ENCODE assay signal across 27 cellular contexts in the genomic region with DNA sequence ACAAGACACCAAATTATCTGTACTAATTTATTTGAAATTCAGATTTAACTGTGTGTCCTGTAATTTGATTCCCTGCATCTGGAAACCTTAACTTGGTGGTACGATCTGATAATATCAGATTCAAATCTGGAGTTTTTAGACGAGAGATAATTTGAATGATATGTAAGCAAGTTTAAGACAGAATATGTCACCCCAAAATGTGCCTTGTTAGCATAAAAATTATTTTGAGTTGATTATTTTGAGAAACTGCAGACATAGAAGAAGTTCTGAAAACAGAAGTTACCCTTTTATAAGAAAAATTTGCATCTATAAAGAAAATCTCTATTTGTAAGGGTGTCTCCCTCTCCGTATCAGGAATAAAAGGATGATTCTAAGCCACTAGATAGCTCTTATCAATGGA.
"Had no signal": no experiment of that assay in that cellular context is flagged by ENCODE, and none has a peak within 500 bp of the region (broad histone marks: within the 10 kb centered on the region; RNA-seq: fewer than 3 reads in every experiment).

No MANE protein-coding gene starts in this region.

- H3K4me3 ChIP-seq: coronary artery, dorsolateral prefrontal cortex, esophagus squamous epithelium, gastrocnemius medialis, heart right ventricle, left lung, lower lobe of right lung had no signal

- H3K4me1 ChIP-seq: esophagus squamous epithelium, gastrocnemius medialis, heart right ventricle, left lung, lower lobe of right lung had no signal

- H3K4me3 Mint-ChIP-seq: mesothelial cell of epicardium; naive thymus-derived CD4-positive, alpha-beta T cell had no signal

- H3K27me3 Mint-ChIP-seq: naive thymus-derived CD4-positive, alpha-beta T cell had no signal

- H3K36me3 Mint-ChIP-seq: naive thymus-derived CD4-positive, alpha-beta T cell had no signal

- H3K27ac Mint-ChIP-seq: mesothelial cell of epicardium; naive thymus-derived CD4-positive, alpha-beta T cell had no signal

- DNase-seq: dermis blood vessel endothelial cell; dorsolateral prefrontal cortex; effector CD4-positive, alpha-beta T cell; effector memory CD4-positive, alpha-beta T cell; erythroblast; esophagus squamous epithelium; foreskin fibroblast; foreskin melanocyte; gastrocnemius medialis; glutamatergic neuron; head of caudate nucleus; heart right ventricle; hippocampal formation; left cardiac atrium; left lung; left ventricle myocardium superior; lower lobe of right lung; mesenchymal stem cell; naive thymus-derived CD4-positive, alpha-beta T cell had no signal

- H3K4me1 Mint-ChIP-seq: mesothelial cell of epicardium; naive thymus-derived CD4-positive, alpha-beta T cell had no signal

- H3K36me3 ChIP-seq: esophagus squamous epithelium, gastrocnemius medialis, heart right ventricle, left lung, lower lobe of right lung had no signal

- H3K27ac ChIP-seq: coronary artery, dorsolateral prefrontal cortex, epithelial cell of prostate, esophagus squamous epithelium, gastrocnemius medialis, heart right ventricle, left lung, lower lobe of right lung had no signal

- H3K27me3 ChIP-seq: dorsolateral prefrontal cortex, esophagus squamous epithelium, gastrocnemius medialis, heart right ventricle, left lung had no signal

- H3K9me3 ChIP-seq: gastrocnemius medialis had no signal

- FAIRE-seq: colon, endometrium, islet of Langerhans, keratinocyte had no signal

- ATAC-seq: esophagus mucosa; gastrocnemius medialis; heart right ventricle; left cardiac atrium; left lung; left ventricle myocardium superior; lower lobe of right lung; naive thymus-derived CD4-positive, alpha-beta T cell had no signal
